ENCODE assay signal across 11 cellular contexts in the genomic region with DNA sequence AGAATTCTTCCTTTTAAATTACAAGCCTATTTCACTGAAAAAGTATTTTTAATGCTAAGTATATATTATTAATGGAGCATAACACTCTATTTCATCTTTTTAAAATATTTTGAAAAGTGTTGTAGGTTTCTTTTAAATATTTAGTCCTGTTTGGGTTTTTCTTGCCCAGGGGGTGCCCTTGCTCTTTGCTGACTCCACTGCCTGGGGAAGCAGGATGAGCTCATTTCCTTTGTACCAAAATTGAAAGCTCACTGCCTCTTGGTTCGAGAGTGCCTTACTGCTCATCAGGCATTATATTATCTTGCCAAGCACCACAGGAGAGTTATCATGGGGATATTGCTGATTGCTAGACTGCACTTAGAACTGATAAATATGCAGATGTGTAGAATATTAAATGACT.
DNase-seq lines count a peak whose midpoint lies in the region; TF ChIP-seq lines count a peak whose summit lies in the region.
"Had no signal": no experiment of that assay in that cellular context is flagged by ENCODE, and none has a peak within 500 bp of the region (broad histone marks: within the 10 kb centered on the region; RNA-seq: fewer than 3 reads in every experiment).

No MANE protein-coding gene starts in this region.

- TF ChIP-seq POLR2A in breast epithelium (IDR thresholded peaks at IDR 0.05) (no peak), thyroid gland (IDR thresholded peaks at IDR 0.05) (no peak)

- H3K36me3 Mint-ChIP-seq in MCF 10A (ENCODE audit: insufficient read depth, unreplicated experiment) (peaks cover 4% of the 10 kb centered on the region), endodermal cell (ENCODE audit: low read depth) (peaks cover 5% of the 10 kb centered on the region), type B pancreatic cell (no peaks in the 10 kb centered on the region)
- H3K36me3 Mint-ChIP-seq: activated naive CD4-positive, alpha-beta T cell treated with anti-CD3 and anti-CD28 coated beads, Interleukin-2, amount 50 U/mL, for 72 hours had no signal

- H3K4me3 ChIP-seq in breast epithelium, result no peak overlapping the region
- no peak overlapping the region for H3K4me3 ChIP-seq in endodermal cell (ENCODE audit: low read length)
- no peak overlapping the region for H3K4me3 ChIP-seq in thyroid gland (replicated peaks in 1 of 3)
- H3K4me3 ChIP-seq: esophagus muscularis mucosa had no signal

- H3K9me3 ChIP-seq in breast epithelium, result no peaks in the 10 kb centered on the region
- peaks cover 14% of the 10 kb centered on the region for H3K9me3 ChIP-seq in endodermal cell (ENCODE audit: control insufficient read depth, low read length)
- no peaks in the 10 kb centered on the region for H3K9me3 ChIP-seq in thyroid gland
- H3K9me3 ChIP-seq: esophagus muscularis mucosa had no signal

- no peak for TF ChIP-seq CTCF in MCF 10A (IDR thresholded peaks at IDR 0.05; ENCODE audit: unreplicated experiment)
- no peak for TF ChIP-seq CTCF in breast epithelium (IDR thresholded peaks at IDR 0.05)
- TF ChIP-seq CTCF in endodermal cell (conservative IDR thresholded peaks at IDR 0.05), result peak; percentile 26
- TF ChIP-seq CTCF in thyroid gland (IDR thresholded peaks at IDR 0.05), result no peak
- TF ChIP-seq CTCF in type B pancreatic cell (conservative IDR thresholded peaks at IDR 0.05), result no peak

- H3K27ac Mint-ChIP-seq in MCF 10A (ENCODE audit: low read depth, unreplicated experiment) (no peak overlapping the region), endodermal cell (no peak overlapping the region), type B pancreatic cell (no peak overlapping the region)
- H3K27ac Mint-ChIP-seq: activated naive CD4-positive, alpha-beta T cell treated with anti-CD3 and anti-CD28 coated beads, Interleukin-2, amount 50 U/mL, for 72 hours; stimulated activated naive CD8-positive, alpha-beta T cell treated with anti-CD3 and anti-CD28 coated beads, Interleukin-15, amount 100 ng/mL, for 72 hours had no signal

- H3K27ac ChIP-seq in breast epithelium, result no peak overlapping the region
- no peak overlapping the region for H3K27ac ChIP-seq in endodermal cell (ENCODE audit: low read depth, low read length)
- no peak overlapping the region for H3K27ac ChIP-seq in thyroid gland
- H3K27ac ChIP-seq: esophagus muscularis mucosa had no signal

- H3K9ac ChIP-seq in endodermal cell (ENCODE audit: extremely low read depth, low read length, poor library complexity, severe bottlenecking), result no peak overlapping the region

- no peaks in the 10 kb centered on the region for H3K9me3 Mint-ChIP-seq in MCF 10A (ENCODE audit: unreplicated experiment)
- H3K9me3 Mint-ChIP-seq in endodermal cell, result peaks cover 15% of the 10 kb centered on the region
- no peaks in the 10 kb centered on the region for H3K9me3 Mint-ChIP-seq in type B pancreatic cell

- H3K27me3 Mint-ChIP-seq in MCF 10A (ENCODE audit: insufficient read depth, unreplicated experiment) (no peaks in the 10 kb centered on the region), endodermal cell (ENCODE audit: insufficient read depth) (no peaks in the 10 kb centered on the region), type B pancreatic cell (no peaks in the 10 kb centered on the region)
- H3K27me3 Mint-ChIP-seq: stimulated activated naive CD8-positive, alpha-beta T cell treated with anti-CD3 and anti-CD28 coated beads, Interleukin-15, amount 100 ng/mL, for 72 hours had no signal

- DNase-seq in MCF 10A (ENCODE audit: unreplicated experiment) (peak; percentile 41), breast epithelium (ENCODE audit: low spot score in 2 of 2) (no peak), NCI-H69 (lab: John Stamatoyannopoulos, UW) (peak; percentile 57), endodermal cell (no peak), stromal cell of bone marrow (ENCODE audit: low read depth) (peak; percentile 6), thyroid gland (no peak), type B pancreatic cell (ENCODE audit: extremely low spot score, unreplicated experiment) (no peak), NCI-H345 (lab: John Stamatoyannopoulos, UW) (no peak)
- DNase-seq: stimulated activated naive CD8-positive, alpha-beta T cell treated with anti-CD3 and anti-CD28 coated beads, Interleukin-15, amount 100 ng/mL, for 72 hours had no signal

- CTCF ChIA-PET in MCF 10A (lab: Yijun Ruan, JAX), result interaction anchor here (0.6 kb wide), 1 partner anchor 375 kb away, joined by 3 read pairs; no protein-coding TSS in a partner anchor

- no peaks in the 10 kb centered on the region for H3K27me3 ChIP-seq in breast epithelium
- no peaks in the 10 kb centered on the region for H3K27me3 ChIP-seq in endodermal cell (ENCODE audit: control insufficient read depth, insufficient read depth, low read length, poor library complexity, severe bottlenecking)
- H3K27me3 ChIP-seq in thyroid gland, result no peaks in the 10 kb centered on the region
- H3K27me3 ChIP-seq: esophagus muscularis mucosa had no signal

- WGBS in endodermal cell (ENCODE audit: insufficient coverage in 1 of 2, insufficient read length in 1 of 2), 2 experiments, result 94% methylated on average over 1 of the region's 1 CpG; no CpG with 5 or more reads in 1 of the 2 experiments
- 30 to 38% methylated on average over 1 of the region's 1 CpG for WGBS in thyroid gland, 2 donors

- no TSS peak for BruUV-seq in MCF 10A (replicated peaks; lab: Mats Ljungman, UMichigan)

- no peaks in the 10 kb centered on the region for H3K4me1 ChIP-seq in breast epithelium
- H3K4me1 ChIP-seq in endodermal cell (ENCODE audit: control insufficient read depth, insufficient read depth, low read length), result no peaks in the 10 kb centered on the region
- no peaks in the 10 kb centered on the region for H3K4me1 ChIP-seq in thyroid gland

- H3K4me3 Mint-ChIP-seq in MCF 10A (ENCODE audit: unreplicated experiment) (no peak overlapping the region), endodermal cell (no peak overlapping the region), type B pancreatic cell (no peak overlapping the region)
- H3K4me3 Mint-ChIP-seq: stimulated activated naive CD8-positive, alpha-beta T cell treated with anti-CD3 and anti-CD28 coated beads, Interleukin-15, amount 100 ng/mL, for 72 hours had no signal

- H3K36me3 ChIP-seq in breast epithelium, result no peaks in the 10 kb centered on the region
- H3K36me3 ChIP-seq in endodermal cell (ENCODE audit: control insufficient read depth, insufficient read depth, low read length), result no peaks in the 10 kb centered on the region
- H3K36me3 ChIP-seq in thyroid gland, result no peaks in the 10 kb centered on the region
- H3K36me3 ChIP-seq: esophagus muscularis mucosa had no signal

- no peaks in the 10 kb centered on the region for H3K4me1 Mint-ChIP-seq in MCF 10A (ENCODE audit: insufficient read depth, unreplicated experiment)
- H3K4me1 Mint-ChIP-seq in endodermal cell, result no peaks in the 10 kb centered on the region
- peaks cover 5% of the 10 kb centered on the region for H3K4me1 Mint-ChIP-seq in type B pancreatic cell (ENCODE audit: unreplicated experiment)
- H3K4me1 Mint-ChIP-seq: stimulated activated naive CD8-positive, alpha-beta T cell treated with anti-CD3 and anti-CD28 coated beads, Interleukin-15, amount 100 ng/mL, for 72 hours had no signal

- intact Hi-C loops in MCF 10A (cut with micrococcal nuclease), result loop anchor here (5.0 kb wide), 1 partner anchor 149 kb away; no protein-coding TSS in a partner anchor
- intact Hi-C loops in breast epithelium (cut with DNase I; ENCODE audit: low total_unique reads), result no loop called here
- intact Hi-C loops in thyroid gland (cut with DNase I), result no loop called here

- POLR2A ChIA-PET in MCF 10A (lab: Yijun Ruan, JAX), result interaction anchor here (0.6 to 0.8 kb wide), 2 partner anchors 9 to 42 kb away, joined by 3 read pairs; no protein-coding TSS in a partner anchor

Comparison
In these comparisons a context has a peak if more than half of its experiments do, and no peak if none do; other contexts are left out.
1. DNase-seq: peak in MCF 10A (single experiment), NCI-H69 (single experiment) and stromal cell of bone marrow (single experiment); none in breast epithelium (0 of 2), endodermal cell (single experiment), thyroid gland (0 of 2), type B pancreatic cell (single experiment) and NCI-H345 (single experiment).